Comparison of ENCODE assay signal across 8 cellular contexts in genomic region chr20:52105045-52105572, GRCh38.
A peak's percentile ranks its signal among the peaks of the same experiment; 100 is the strongest.
DNase-seq lines count a peak whose midpoint lies in the region; ATAC-seq and TF ChIP-seq lines count a peak whose summit lies in the region.

No MANE protein-coding gene starts in this region.

- peaks cover 36% of the 10 kb centered on the region for H3K27me3 ChIP-seq in CD4-positive, alpha-beta T cell (ENCODE audit: control insufficient read depth, insufficient read depth, low read length)
- H3K27me3 ChIP-seq in effector memory CD4-positive, alpha-beta T cell (replicated peaks; ENCODE audit: control insufficient read depth, insufficient read depth, low read length, poor library complexity, severe bottlenecking): peaks cover 26% of the 10 kb centered on the region

- no peak for ATAC-seq in CD4-positive, alpha-beta T cell (ENCODE audit: poor library complexity)
- ATAC-seq in GM21367 (IDR thresholded peaks at IDR 0.05; ENCODE audit: unreplicated experiment) (no peak), HG03175 (IDR thresholded peaks at IDR 0.05; ENCODE audit: unreplicated experiment) (no peak), HG03135 (IDR thresholded peaks at IDR 0.05; ENCODE audit: unreplicated experiment) (no peak), GM21529 (IDR thresholded peaks at IDR 0.05; ENCODE audit: unreplicated experiment) (no peak)

- H3K4me1 ChIP-seq in effector memory CD4-positive, alpha-beta T cell (ENCODE audit: control insufficient read depth, insufficient read depth, low read length, poor library complexity, severe bottlenecking): peaks cover 22% of the 10 kb centered on the region

- CTCF ChIA-PET in CD4-positive, alpha-beta T cell (lab: Charles Lee): interaction anchor here (1.2 kb wide), 1 partner anchor 23 kb away, joined by 3 read pairs; no protein-coding TSS in a partner anchor

- no peaks in the 10 kb centered on the region for H3K9me3 Mint-ChIP-seq in CD4-positive, alpha-beta T cell
- H3K9me3 Mint-ChIP-seq in mesothelial cell of epicardium: no peaks in the 10 kb centered on the region

- DNase-seq in CD4-positive, alpha-beta T cell: no peak
- DNase-seq in NCI-H2227 treated with DMSO at 0.1 percent for 48 hours (lab: John Stamatoyannopoulos, UW) (peak; percentile 53), mesothelial cell of epicardium (ENCODE audit: low spot score in 2 of 2, unreplicated experiment in 2 of 2) (peak in 1 of 2 experiments; percentile 68)
- DNase-seq in effector memory CD4-positive, alpha-beta T cell: no peak

- no peaks in the 10 kb centered on the region for H3K9me3 ChIP-seq in CD4-positive, alpha-beta T cell (ENCODE audit: control insufficient read depth, low read length)
- no peaks in the 10 kb centered on the region for H3K9me3 ChIP-seq in effector memory CD4-positive, alpha-beta T cell (ENCODE audit: control insufficient read depth, low read length)

- H3K27me3 Mint-ChIP-seq in CD4-positive, alpha-beta T cell: peaks cover 51% of the 10 kb centered on the region
- peaks cover 38% of the 10 kb centered on the region for H3K27me3 Mint-ChIP-seq in mesothelial cell of epicardium (ENCODE audit: low read depth)

- H3K27ac ChIP-seq in CD4-positive, alpha-beta T cell (ENCODE audit: low read depth, low read length): no peak overlapping the region
- H3K27ac ChIP-seq in effector memory CD4-positive, alpha-beta T cell (ENCODE audit: insufficient read depth, low read length, poor library complexity, severe bottlenecking): no peak overlapping the region

- H3K36me3 ChIP-seq in effector memory CD4-positive, alpha-beta T cell (ENCODE audit: control insufficient read depth, insufficient read depth, low read length): no peaks in the 10 kb centered on the region

- peak overlapping the region; percentile 38 for H3K4me3 ChIP-seq in effector memory CD4-positive, alpha-beta T cell (ENCODE audit: insufficient read depth, low read depth, low read length, poor library complexity, severe bottlenecking)

- intact Hi-C loops in CD4-positive, alpha-beta T cell (cut with DNase I, micrococcal nuclease): no loop called here

- no peaks in the 10 kb centered on the region for H3K36me3 Mint-ChIP-seq in CD4-positive, alpha-beta T cell (ENCODE audit: low read depth)
- no peaks in the 10 kb centered on the region for H3K36me3 Mint-ChIP-seq in mesothelial cell of epicardium

- H3K4me1 Mint-ChIP-seq in CD4-positive, alpha-beta T cell (ENCODE audit: low read depth): peaks cover 19% of the 10 kb centered on the region
- peaks cover 27% of the 10 kb centered on the region for H3K4me1 Mint-ChIP-seq in mesothelial cell of epicardium

- no peak for TF ChIP-seq CTCF in CD4-positive, alpha-beta T cell (IDR thresholded peaks at IDR 0.05)
- TF ChIP-seq CTCF in mesothelial cell of epicardium (IDR thresholded peaks at IDR 0.05; ENCODE audit: unreplicated experiment): no peak

- POLR2A ChIA-PET in CD4-positive, alpha-beta T cell (lab: Charles Lee): no interaction called here

- H3K4me3 Mint-ChIP-seq in CD4-positive, alpha-beta T cell: peak overlapping the region; percentile 25
- H3K4me3 Mint-ChIP-seq in mesothelial cell of epicardium: peak overlapping the region; percentile 70

- H3K27ac Mint-ChIP-seq in CD4-positive, alpha-beta T cell: no peak overlapping the region
- H3K27ac Mint-ChIP-seq in mesothelial cell of epicardium: no peak overlapping the region
